In the genomic region with DNA sequence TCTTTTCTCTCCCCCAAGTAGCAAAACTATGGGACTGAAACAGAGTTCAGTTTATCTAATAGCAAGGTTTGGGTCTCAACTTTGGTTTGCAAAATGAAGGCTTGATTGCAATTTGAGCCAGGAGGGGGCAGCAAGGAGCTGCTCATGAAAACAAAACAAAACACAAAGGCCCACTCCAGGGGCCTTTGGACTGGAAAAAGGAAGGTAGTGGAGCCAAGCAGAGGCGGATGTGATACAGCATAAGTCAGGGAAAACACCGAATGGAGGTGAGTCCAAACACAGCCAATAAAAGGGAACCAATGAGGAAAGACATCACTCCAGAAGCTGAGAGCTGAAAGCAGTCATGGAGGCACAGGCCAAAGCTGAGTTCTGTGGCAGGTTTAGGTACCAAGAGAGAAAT, we compare ENCODE assay signal across 1 cellular context.
TF ChIP-seq lines count a peak whose summit lies in the region.

No MANE protein-coding gene starts in this region.

TF ChIP-seq in WTC11, 78 proteins besides CTCF, POLR2A, EP300 and RAD21 (continued from another document):
- TF ChIP-seq, protein P1, sequence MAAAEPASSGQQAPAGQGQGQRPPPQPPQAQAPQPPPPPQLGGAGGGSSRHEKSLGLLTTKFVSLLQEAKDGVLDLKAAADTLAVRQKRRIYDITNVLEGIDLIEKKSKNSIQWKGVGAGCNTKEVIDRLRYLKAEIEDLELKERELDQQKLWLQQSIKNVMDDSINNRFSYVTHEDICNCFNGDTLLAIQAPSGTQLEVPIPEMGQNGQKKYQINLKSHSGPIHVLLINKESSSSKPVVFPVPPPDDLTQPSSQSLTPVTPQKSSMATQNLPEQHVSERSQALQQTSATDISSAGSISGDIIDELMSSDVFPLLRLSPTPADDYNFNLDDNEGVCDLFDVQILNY (CRISPR knock-in tag; IDR thresholded peaks at IDR 0.05), result no peak
- TF ChIP-seq, protein P2, sequence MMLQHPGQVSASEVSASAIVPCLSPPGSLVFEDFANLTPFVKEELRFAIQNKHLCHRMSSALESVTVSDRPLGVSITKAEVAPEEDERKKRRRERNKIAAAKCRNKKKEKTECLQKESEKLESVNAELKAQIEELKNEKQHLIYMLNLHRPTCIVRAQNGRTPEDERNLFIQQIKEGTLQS (CRISPR knock-in tag; conservative IDR thresholded peaks at IDR 0.05), result no peak
- TF ChIP-seq, protein P3, sequence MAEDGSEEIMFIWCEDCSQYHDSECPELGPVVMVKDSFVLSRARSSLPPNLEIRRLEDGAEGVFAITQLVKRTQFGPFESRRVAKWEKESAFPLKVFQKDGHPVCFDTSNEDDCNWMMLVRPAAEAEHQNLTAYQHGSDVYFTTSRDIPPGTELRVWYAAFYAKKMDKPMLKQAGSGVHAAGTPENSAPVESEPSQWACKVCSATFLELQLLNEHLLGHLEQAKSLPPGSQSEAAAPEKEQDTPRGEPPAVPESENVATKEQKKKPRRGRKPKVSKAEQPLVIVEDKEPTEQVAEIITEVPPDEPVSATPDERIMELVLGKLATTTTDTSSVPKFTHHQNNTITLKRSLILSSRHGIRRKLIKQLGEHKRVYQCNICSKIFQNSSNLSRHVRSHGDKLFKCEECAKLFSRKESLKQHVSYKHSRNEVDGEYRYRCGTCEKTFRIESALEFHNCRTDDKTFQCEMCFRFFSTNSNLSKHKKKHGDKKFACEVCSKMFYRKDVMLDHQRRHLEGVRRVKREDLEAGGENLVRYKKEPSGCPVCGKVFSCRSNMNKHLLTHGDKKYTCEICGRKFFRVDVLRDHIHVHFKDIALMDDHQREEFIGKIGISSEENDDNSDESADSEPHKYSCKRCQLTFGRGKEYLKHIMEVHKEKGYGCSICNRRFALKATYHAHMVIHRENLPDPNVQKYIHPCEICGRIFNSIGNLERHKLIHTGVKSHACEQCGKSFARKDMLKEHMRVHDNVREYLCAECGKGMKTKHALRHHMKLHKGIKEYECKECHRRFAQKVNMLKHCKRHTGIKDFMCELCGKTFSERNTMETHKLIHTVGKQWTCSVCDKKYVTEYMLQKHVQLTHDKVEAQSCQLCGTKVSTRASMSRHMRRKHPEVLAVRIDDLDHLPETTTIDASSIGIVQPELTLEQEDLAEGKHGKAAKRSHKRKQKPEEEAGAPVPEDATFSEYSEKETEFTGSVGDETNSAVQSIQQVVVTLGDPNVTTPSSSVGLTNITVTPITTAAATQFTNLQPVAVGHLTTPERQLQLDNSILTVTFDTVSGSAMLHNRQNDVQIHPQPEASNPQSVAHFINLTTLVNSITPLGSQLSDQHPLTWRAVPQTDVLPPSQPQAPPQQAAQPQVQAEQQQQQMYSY (CRISPR knock-in tag; IDR thresholded peaks at IDR 0.05), result no peak
- TF ChIP-seq, protein P4, sequence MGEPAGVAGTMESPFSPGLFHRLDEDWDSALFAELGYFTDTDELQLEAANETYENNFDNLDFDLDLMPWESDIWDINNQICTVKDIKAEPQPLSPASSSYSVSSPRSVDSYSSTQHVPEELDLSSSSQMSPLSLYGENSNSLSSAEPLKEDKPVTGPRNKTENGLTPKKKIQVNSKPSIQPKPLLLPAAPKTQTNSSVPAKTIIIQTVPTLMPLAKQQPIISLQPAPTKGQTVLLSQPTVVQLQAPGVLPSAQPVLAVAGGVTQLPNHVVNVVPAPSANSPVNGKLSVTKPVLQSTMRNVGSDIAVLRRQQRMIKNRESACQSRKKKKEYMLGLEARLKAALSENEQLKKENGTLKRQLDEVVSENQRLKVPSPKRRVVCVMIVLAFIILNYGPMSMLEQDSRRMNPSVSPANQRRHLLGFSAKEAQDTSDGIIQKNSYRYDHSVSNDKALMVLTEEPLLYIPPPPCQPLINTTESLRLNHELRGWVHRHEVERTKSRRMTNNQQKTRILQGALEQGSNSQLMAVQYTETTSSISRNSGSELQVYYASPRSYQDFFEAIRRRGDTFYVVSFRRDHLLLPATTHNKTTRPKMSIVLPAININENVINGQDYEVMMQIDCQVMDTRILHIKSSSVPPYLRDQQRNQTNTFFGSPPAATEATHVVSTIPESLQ (CRISPR knock-in tag; IDR thresholded peaks at IDR 0.05), result no peak
- no peak for TF ChIP-seq EMX1 (CRISPR knock-in tag; IDR thresholded peaks at IDR 0.05)
- TF ChIP-seq NR1H2 (CRISPR knock-in tag; IDR thresholded peaks at IDR 0.05), result no peak
- TF ChIP-seq ZNF416 (CRISPR knock-in tag; IDR thresholded peaks at IDR 0.05), result no peak
- TF ChIP-seq TEAD4 (CRISPR knock-in tag; IDR thresholded peaks at IDR 0.05), result no peak
- TF ChIP-seq, protein P5, sequence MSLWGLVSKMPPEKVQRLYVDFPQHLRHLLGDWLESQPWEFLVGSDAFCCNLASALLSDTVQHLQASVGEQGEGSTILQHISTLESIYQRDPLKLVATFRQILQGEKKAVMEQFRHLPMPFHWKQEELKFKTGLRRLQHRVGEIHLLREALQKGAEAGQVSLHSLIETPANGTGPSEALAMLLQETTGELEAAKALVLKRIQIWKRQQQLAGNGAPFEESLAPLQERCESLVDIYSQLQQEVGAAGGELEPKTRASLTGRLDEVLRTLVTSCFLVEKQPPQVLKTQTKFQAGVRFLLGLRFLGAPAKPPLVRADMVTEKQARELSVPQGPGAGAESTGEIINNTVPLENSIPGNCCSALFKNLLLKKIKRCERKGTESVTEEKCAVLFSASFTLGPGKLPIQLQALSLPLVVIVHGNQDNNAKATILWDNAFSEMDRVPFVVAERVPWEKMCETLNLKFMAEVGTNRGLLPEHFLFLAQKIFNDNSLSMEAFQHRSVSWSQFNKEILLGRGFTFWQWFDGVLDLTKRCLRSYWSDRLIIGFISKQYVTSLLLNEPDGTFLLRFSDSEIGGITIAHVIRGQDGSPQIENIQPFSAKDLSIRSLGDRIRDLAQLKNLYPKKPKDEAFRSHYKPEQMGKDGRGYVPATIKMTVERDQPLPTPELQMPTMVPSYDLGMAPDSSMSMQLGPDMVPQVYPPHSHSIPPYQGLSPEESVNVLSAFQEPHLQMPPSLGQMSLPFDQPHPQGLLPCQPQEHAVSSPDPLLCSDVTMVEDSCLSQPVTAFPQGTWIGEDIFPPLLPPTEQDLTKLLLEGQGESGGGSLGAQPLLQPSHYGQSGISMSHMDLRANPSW (CRISPR knock-in tag; conservative IDR thresholded peaks at IDR 0.05; ENCODE audit: low read depth), result no peak
